1 cellular context compared by ENCODE assay signal in the genomic region with DNA sequence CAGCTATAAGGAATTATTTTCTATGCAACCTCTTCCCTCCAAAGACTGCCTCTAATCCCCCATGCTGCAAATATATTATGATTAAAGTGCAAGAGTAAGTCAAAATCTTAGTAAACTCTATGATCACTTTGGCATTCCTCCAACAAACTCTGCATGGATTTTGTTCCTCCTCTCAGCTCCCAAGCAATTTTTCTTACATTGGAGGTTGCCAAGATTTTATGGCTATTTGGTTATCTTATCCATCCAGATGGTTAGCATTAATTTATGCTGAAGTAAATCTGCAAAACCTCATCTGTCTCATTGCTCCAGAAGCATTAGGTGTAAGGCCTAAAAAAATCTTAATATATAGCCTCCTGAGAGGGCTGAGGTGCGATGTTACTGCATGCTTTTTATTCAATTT.
TF ChIP-seq lines count a peak whose summit lies in the region.

No MANE protein-coding gene starts in this region.

TF ChIP-seq in SK-N-SH treated with all-trans-retinoic acid at 6 μM for 48 hours, 23 proteins besides CTCF, POLR2A, EP300 and RAD21 (continued from another document):
- TF ChIP-seq, protein P1, sequence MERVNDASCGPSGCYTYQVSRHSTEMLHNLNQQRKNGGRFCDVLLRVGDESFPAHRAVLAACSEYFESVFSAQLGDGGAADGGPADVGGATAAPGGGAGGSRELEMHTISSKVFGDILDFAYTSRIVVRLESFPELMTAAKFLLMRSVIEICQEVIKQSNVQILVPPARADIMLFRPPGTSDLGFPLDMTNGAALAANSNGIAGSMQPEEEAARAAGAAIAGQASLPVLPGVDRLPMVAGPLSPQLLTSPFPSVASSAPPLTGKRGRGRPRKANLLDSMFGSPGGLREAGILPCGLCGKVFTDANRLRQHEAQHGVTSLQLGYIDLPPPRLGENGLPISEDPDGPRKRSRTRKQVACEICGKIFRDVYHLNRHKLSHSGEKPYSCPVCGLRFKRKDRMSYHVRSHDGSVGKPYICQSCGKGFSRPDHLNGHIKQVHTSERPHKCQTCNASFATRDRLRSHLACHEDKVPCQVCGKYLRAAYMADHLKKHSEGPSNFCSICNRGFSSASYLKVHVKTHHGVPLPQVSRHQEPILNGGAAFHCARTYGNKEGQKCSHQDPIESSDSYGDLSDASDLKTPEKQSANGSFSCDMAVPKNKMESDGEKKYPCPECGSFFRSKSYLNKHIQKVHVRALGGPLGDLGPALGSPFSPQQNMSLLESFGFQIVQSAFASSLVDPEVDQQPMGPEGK (CRISPR knock-in tag; IDR thresholded peaks at IDR 0.05; ENCODE audit: borderline replicate concordance) = no peak
- TF ChIP-seq TOX (CRISPR knock-in tag; IDR thresholded peaks at IDR 0.05; ENCODE audit: borderline replicate concordance) = no peak
- TF ChIP-seq CSDC2 (CRISPR knock-in tag; IDR thresholded peaks at IDR 0.05) = no peak
- TF ChIP-seq, protein P2, sequence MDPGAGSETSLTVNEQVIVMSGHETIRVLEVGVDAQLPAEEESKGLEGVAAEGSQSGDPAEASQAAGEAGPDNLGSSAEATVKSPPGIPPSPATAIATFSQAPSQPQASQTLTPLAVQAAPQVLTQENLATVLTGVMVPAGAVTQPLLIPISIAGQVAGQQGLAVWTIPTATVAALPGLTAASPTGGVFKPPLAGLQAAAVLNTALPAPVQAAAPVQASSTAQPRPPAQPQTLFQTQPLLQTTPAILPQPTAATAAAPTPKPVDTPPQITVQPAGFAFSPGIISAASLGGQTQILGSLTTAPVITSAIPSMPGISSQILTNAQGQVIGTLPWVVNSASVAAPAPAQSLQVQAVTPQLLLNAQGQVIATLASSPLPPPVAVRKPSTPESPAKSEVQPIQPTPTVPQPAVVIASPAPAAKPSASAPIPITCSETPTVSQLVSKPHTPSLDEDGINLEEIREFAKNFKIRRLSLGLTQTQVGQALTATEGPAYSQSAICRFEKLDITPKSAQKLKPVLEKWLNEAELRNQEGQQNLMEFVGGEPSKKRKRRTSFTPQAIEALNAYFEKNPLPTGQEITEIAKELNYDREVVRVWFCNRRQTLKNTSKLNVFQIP (CRISPR knock-in tag; IDR thresholded peaks at IDR 0.05; ENCODE audit: borderline replicate concordance, low read depth) = no peak
- no peak for TF ChIP-seq ZFP3 (CRISPR knock-in tag; IDR thresholded peaks at IDR 0.05)
- no peak for TF ChIP-seq ARNTL (CRISPR knock-in tag; IDR thresholded peaks at IDR 0.05; ENCODE audit: borderline replicate concordance, low read depth)
- TF ChIP-seq ZFP30 (CRISPR knock-in tag; IDR thresholded peaks at IDR 0.05) = no peak
- no peak for TF ChIP-seq SNAI2 (CRISPR knock-in tag; IDR thresholded peaks at IDR 0.05)
- no peak for TF ChIP-seq OSR1 (CRISPR knock-in tag; IDR thresholded peaks at IDR 0.05)
- no peak for TF ChIP-seq BACH2 (CRISPR knock-in tag; IDR thresholded peaks at IDR 0.05; ENCODE audit: borderline replicate concordance)
- TF ChIP-seq ESRRG (CRISPR knock-in tag; IDR thresholded peaks at IDR 0.05) = no peak
TF ChIP-seq in SK-N-SH treated with all-trans-retinoic acid at 6 μM for 48 hours: peak in this region for 4.
